In genomic region chr7:44489955-44490350, GRCh38 we compare ENCODE assay signal across 9 cellular contexts. TPM values are rescaled to one million over a fixed set of nuclear protein-coding genes. Genes with fewer than 3 reads are reported as not detected.
DNase-seq lines count a peak whose midpoint lies in the region.
"Had no signal": no experiment of that assay in that cellular context is flagged by ENCODE, and none has a peak within 500 bp of the region (broad histone marks: within the 10 kb centered on the region; RNA-seq: fewer than 3 reads in every experiment).

No MANE protein-coding gene starts in this region.

- H3K9ac ChIP-seq in rectal smooth muscle tissue (ENCODE audit: low read length), result peak overlapping the region; percentile 82

- peaks cover under 1% of the 10 kb centered on the region; the same call in 1 of the 2 replicates for H3K36me3 ChIP-seq in H7 (replicated peaks; ENCODE audit: control insufficient read depth, insufficient read depth, low read length)
- peaks cover 27% of the 10 kb centered on the region for H3K36me3 ChIP-seq in MG63
- H3K36me3 ChIP-seq in rectal smooth muscle tissue (ENCODE audit: control insufficient read depth, insufficient read depth, low read length), result no peaks in the 10 kb centered on the region

- peak overlapping the region; percentile 96 for H3K4me3 ChIP-seq in H7 (ENCODE audit: insufficient read depth, low read depth, low read length)
- H3K4me3 ChIP-seq in MG63, result peak overlapping the region; percentile 93
- H3K4me3 ChIP-seq in rectal smooth muscle tissue (ENCODE audit: low read length), result peak overlapping the region; percentile 95

- DNase-seq in NCI-H2029 treated with DMSO at 0.1 percent for 48 hours (lab: John Stamatoyannopoulos, UW), result peak; percentile 11
- DNase-seq in NCI-H2029 (lab: John Stamatoyannopoulos, UW), result no peak
- no peak for DNase-seq in H7
- peak; percentile 29 for DNase-seq in MG63
- no peak for DNase-seq in activated T-helper 1 cell treated with anti-CD3 and anti-CD28 coated beads, Interleukin-12 subunit alpha, Interleukin-12 subunit beta, Interleukin-2, Interleukin-4 antibody, amounts not matched to agents 30 ng/mL and 10 ng/mL and 1 ng/mL, durations not matched to agents 14 hours and 24 hours and 36 hours (ENCODE audit: low spot score)
- peak; percentile 32 for DNase-seq in germinal center (ENCODE audit: low spot score)
- no peak for DNase-seq in D341Med (ENCODE audit: low spot score)

- intact Hi-C loops in activated T-helper 1 cell treated with anti-CD3 and anti-CD28 coated beads, Interleukin-12 subunit alpha, Interleukin-12 subunit beta, Interleukin-2, Interleukin-4 antibody, amounts not matched to agents 30 ng/mL and 10 ng/mL and 1 ng/mL, durations not matched to agents 14 hours and 24 hours and 36 hours (cut with micrococcal nuclease), result loop anchor here (1.0 to 10.0 kb wide), 8 partner anchors 30 to 585 kb away; partner anchors contain the start of genes H2AZ2, POLD2, POLM and URGCP

- H3K36me3 Mint-ChIP-seq in activated T-helper 1 cell treated with anti-CD3 and anti-CD28 coated beads, Interleukin-12 subunit alpha, Interleukin-12 subunit beta, Interleukin-2, Interleukin-4 antibody, amounts not matched to agents 30 ng/mL and 10 ng/mL and 1 ng/mL, durations not matched to agents 14 hours and 24 hours and 36 hours (ENCODE audit: low read depth), result peaks cover 25% of the 10 kb centered on the region

- H3K4me1 Mint-ChIP-seq in activated T-helper 1 cell treated with anti-CD3 and anti-CD28 coated beads, Interleukin-12 subunit alpha, Interleukin-12 subunit beta, Interleukin-2, Interleukin-4 antibody, amounts not matched to agents 30 ng/mL and 10 ng/mL and 1 ng/mL, durations not matched to agents 14 hours and 24 hours and 36 hours (ENCODE audit: low read depth), result peaks cover 49% of the 10 kb centered on the region

- H3K27me3 ChIP-seq in H7 (ENCODE audit: control insufficient read depth, insufficient read depth, low read length) (no peaks in the 10 kb centered on the region), MG63 (no peaks in the 10 kb centered on the region), rectal smooth muscle tissue (ENCODE audit: control insufficient read depth, insufficient read depth, low read length) (no peaks in the 10 kb centered on the region)

- peak overlapping the region; percentile 88 for H3K4me3 Mint-ChIP-seq in activated T-helper 1 cell treated with anti-CD3 and anti-CD28 coated beads, Interleukin-12 subunit alpha, Interleukin-12 subunit beta, Interleukin-2, Interleukin-4 antibody, amounts not matched to agents 30 ng/mL and 10 ng/mL and 1 ng/mL, durations not matched to agents 14 hours and 24 hours and 36 hours

- H3K27ac Mint-ChIP-seq in activated T-helper 1 cell treated with anti-CD3 and anti-CD28 coated beads, Interleukin-12 subunit alpha, Interleukin-12 subunit beta, Interleukin-2, Interleukin-4 antibody, amounts not matched to agents 30 ng/mL and 10 ng/mL and 1 ng/mL, durations not matched to agents 14 hours and 24 hours and 36 hours, result peak overlapping the region; percentile 93

- no peaks in the 10 kb centered on the region for H3K9me3 Mint-ChIP-seq in activated T-helper 1 cell treated with anti-CD3 and anti-CD28 coated beads, Interleukin-12 subunit alpha, Interleukin-12 subunit beta, Interleukin-2, Interleukin-4 antibody, amounts not matched to agents 30 ng/mL and 10 ng/mL and 1 ng/mL, durations not matched to agents 14 hours and 24 hours and 36 hours

- no peaks in the 10 kb centered on the region for H3K27me3 Mint-ChIP-seq in activated T-helper 1 cell treated with anti-CD3 and anti-CD28 coated beads, Interleukin-12 subunit alpha, Interleukin-12 subunit beta, Interleukin-2, Interleukin-4 antibody, amounts not matched to agents 30 ng/mL and 10 ng/mL and 1 ng/mL, durations not matched to agents 14 hours and 24 hours and 36 hours (ENCODE audit: insufficient read depth)

- H3K4me1 ChIP-seq in rectal smooth muscle tissue (ENCODE audit: control insufficient read depth, insufficient read depth, low read length), result peaks cover 13% of the 10 kb centered on the region

- peak overlapping the region; percentile 97 for H3K27ac ChIP-seq in rectal smooth muscle tissue (ENCODE audit: low read depth, low read length)

- H3K9me3 ChIP-seq in MG63, result 0 out of 2 replicates have a peak, but pooled peaks cover 2% of the 10 kb centered on the region

RNA-seq across cellular contexts. Expression of gene NUDCD3, which starts 0.5 kb away (rescaled TPM):
- 68.1 and 79.4 TPM in 2 replicates for total RNA-seq in H7 (2014; rRNA removed; shearing (Covaris generic))
- total RNA-seq in MG63 (2014; rRNA removed; shearing (Covaris generic); ENCODE audit: low replicate concordance), result 23.1 and 32.8 TPM in 2 replicates
- 77.9 and 83.1 TPM in 2 replicates for total RNA-seq in activated T-helper 1 cell treated with anti-CD3 and anti-CD28 coated beads, Interleukin-12 subunit alpha, Interleukin-12 subunit beta, Interleukin-2, Interleukin-4 antibody, amounts not matched to agents 30 ng/mL and 10 ng/mL and 1 ng/mL, durations not matched to agents 14 hours and 24 hours and 36 hours

RNA-seq across cellular contexts. Expression of gene NPC1L1, which starts 51.2 kb away (rescaled TPM):
- total RNA-seq in H7 (2014; rRNA removed; shearing (Covaris generic)), result not detected in 2 replicates
- 0.07 TPM in 1 of 2 replicates, not detected in the other for total RNA-seq in MG63 (2014; rRNA removed; shearing (Covaris generic); ENCODE audit: low replicate concordance)
- not detected in 2 replicates for total RNA-seq in activated T-helper 1 cell treated with anti-CD3 and anti-CD28 coated beads, Interleukin-12 subunit alpha, Interleukin-12 subunit beta, Interleukin-2, Interleukin-4 antibody, amounts not matched to agents 30 ng/mL and 10 ng/mL and 1 ng/mL, durations not matched to agents 14 hours and 24 hours and 36 hours
- total RNA-seq: myocyte had no signal

Comparison
In these comparisons a context has a peak if more than half of its experiments do, and no peak if none do; other contexts are left out.
1. DNase-seq: peak in NCI-H2029 treated with DMSO at 0.1 percent for 48 hours (single experiment), MG63 (single experiment) and germinal center (single experiment); none in NCI-H2029 (single experiment), H7 (single experiment), activated T-helper 1 cell treated with anti-CD3 and anti-CD28 coated beads, Interleukin-12 subunit alpha, Interleukin-12 subunit beta, Interleukin-2, Interleukin-4 antibody, amounts not matched to agents 30 ng/mL and 10 ng/mL and 1 ng/mL, durations not matched to agents 14 hours and 24 hours and 36 hours (single experiment) and D341Med (single experiment).
2. Peak in every context shown above with its lines, with median percentiles within 50 percentile points of each other: H3K4me3 ChIP-seq.